Comparison of ENCODE assay signal across 36 cellular contexts in the genomic region with DNA sequence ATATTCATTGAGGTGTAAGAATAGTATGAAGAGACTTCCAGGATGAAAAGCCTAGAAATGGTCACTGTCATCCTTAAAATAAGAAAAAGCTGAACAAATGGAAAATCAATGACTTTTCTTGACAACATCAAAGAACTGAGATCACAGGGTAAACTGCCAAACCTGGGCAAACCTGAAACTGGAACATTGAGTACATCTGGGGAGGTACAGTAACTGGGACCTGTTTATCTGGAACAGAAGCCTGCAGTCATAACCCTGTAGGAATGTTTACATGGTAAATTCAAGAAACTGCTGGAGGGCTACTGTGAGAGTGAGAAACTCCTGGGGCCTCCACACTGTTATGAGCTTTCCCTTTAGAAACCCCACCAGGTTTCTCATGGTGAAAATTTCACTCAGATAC.
"Had no signal": no experiment of that assay in that cellular context is flagged by ENCODE, and none has a peak within 500 bp of the region (broad histone marks: within the 10 kb centered on the region; RNA-seq: fewer than 3 reads in every experiment).

No MANE protein-coding gene starts in this region.

- H3K9me3 ChIP-seq: MG63 had no signal

- H3K27me3 ChIP-seq: MG63 had no signal

- H3K4me2 ChIP-seq: KMS-11 had no signal

- DNase-seq: Kasumi-1, KBM-7, KG1, MG63, MM.1S, MV-4-11, NCI-H1048, NCI-H1092, NCI-H1092 treated with DMSO at 0.1 percent for 48 hours, NCI-H1105, NCI-H1105 treated with DMSO at 0.1 percent for 48 hours, NCI-H1417, NCI-H1417 treated with DMSO at 0.1 percent for 48 hours, NCI-H1436, NCI-H1436 treated with DMSO at 0.1 percent for 48 hours, NCI-H146, NCI-H1694, NCI-H1694 treated with DMSO at 0.1 percent for 48 hours, NCI-H187, NCI-H187 treated with DMSO at 0.1 percent for 48 hours, NCI-H1930, NCI-H2029, NCI-H2029 treated with DMSO at 0.1 percent for 48 hours, NCI-H2081, NCI-H2081 treated with DMSO at 0.1 percent for 48 hours, NCI-H2107, NCI-H2171, NCI-H2171 treated with DMSO at 0.1 percent for 48 hours, NCI-H2227 treated with DMSO at 0.1 percent for 48 hours, NCI-H226, NCI-H345, NCI-H446, NCI-H446 treated with DMSO at 0.1 percent for 48 hours, NCI-H510A, NCI-H510A treated with DMSO at 0.1 percent for 48 hours had no signal

- H3K4me3 ChIP-seq: MG63 had no signal

- H3K27ac ChIP-seq: KMS-11 had no signal

- H3K9ac ChIP-seq: KMS-11 had no signal

- H3K36me3 ChIP-seq: MG63 had no signal
